Comparison of ENCODE assay signal across 1 cellular context in the genomic region with DNA sequence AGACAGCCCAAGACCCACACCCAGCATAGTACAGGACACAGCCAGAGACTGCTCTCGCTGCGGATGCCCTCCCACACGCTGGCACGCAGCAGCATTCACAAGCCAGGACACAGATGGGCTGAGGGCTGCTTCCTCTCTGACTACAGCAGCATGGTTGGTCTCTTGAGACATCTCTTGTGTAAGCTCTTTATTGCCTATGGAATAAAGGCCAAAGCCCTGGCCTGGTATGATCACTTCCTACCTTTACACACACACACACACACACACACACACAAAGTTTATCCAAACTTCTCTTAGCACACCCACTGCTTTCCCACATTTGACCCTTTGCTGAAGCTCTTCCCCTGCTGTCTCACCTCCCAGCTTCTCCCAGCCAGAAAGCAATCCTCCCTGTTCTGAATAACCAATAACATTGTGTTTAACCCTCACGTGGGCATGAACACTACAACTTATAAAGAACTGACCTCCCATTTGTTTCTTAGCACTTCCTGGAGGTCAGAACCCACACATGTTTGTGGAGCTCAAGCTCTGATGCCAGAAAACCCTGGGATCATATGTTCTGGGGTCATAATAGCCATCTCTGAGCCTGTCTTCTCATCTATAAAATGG.
TF ChIP-seq lines count a peak whose summit lies in the region.

No MANE protein-coding gene starts in this region.

TF ChIP-seq in K562, 482 proteins besides CTCF, POLR2A, EP300 and RAD21 (continued from another document and continues in another):
- TF ChIP-seq CTCFL (IDR thresholded peaks at IDR 0.05; ENCODE audit: borderline replicate concordance, insufficient read depth, low read depth, low read length, poor library complexity, severe bottlenecking) (no peak), MYC (IDR thresholded peaks at IDR 0.05; ENCODE audit: low read depth, low read length) (no peak), MYC (CRISPR knock-in tag; IDR thresholded peaks at IDR 0.05; ENCODE audit: borderline replicate concordance, low read depth) (no peak), ZNF695 (CRISPR knock-in tag; IDR thresholded peaks at IDR 0.05) (no peak), SFPQ (IDR thresholded peaks at IDR 0.05; ENCODE audit: low read depth, low read length) (no peak), BRF1 (IDR thresholded peaks at IDR 0.05; ENCODE audit: borderline replicate concordance, extremely low read depth, insufficient read length) (no peak), BDP1 (IDR thresholded peaks at IDR 0.05; ENCODE audit: insufficient read depth, insufficient read length) (no peak), MLLT1 (IDR thresholded peaks at IDR 0.05) (no peak), ZNF511 (CRISPR knock-in tag; IDR thresholded peaks at IDR 0.05) (no peak), FOXK1 (CRISPR knock-in tag; IDR thresholded peaks at IDR 0.05; ENCODE audit: borderline replicate concordance) (0 out of 2 replicates have a peak, but pooled peaks have one; percentile 53), SMARCA5 (IDR thresholded peaks at IDR 0.05) (no peak), ZC3H8 (IDR thresholded peaks at IDR 0.05) (no peak), STAT5A (IDR thresholded peaks at IDR 0.05; ENCODE audit: borderline replicate concordance, low read length) (no peak), ZFX (CRISPR knock-in tag; IDR thresholded peaks at IDR 0.05) (0 out of 2 replicates have a peak, but pooled peaks have one; percentile 19), ZC3H4 (CRISPR knock-in tag; IDR thresholded peaks at IDR 0.05; ENCODE audit: borderline replicate concordance) (no peak), USF1 (CRISPR knock-in tag; IDR thresholded peaks at IDR 0.05) (peak; percentile 99), ZNF561 (CRISPR knock-in tag; conservative IDR thresholded peaks at IDR 0.05) (no peak), BACH1 (tag; IDR thresholded peaks at IDR 0.05) (no peak), PML (IDR thresholded peaks at IDR 0.05; ENCODE audit: low read length) (no peak), CC2D1A (IDR thresholded peaks at IDR 0.05) (no peak), ZNF780A (CRISPR knock-in tag; IDR thresholded peaks at IDR 0.05) (no peak), POLR2AphosphoS5 (IDR thresholded peaks at IDR 0.05; ENCODE audit: control insufficient read depth, insufficient read depth, low read depth, low read length) (0 out of 2 replicates have a peak, but pooled peaks have one; percentile 52), MCM5 (IDR thresholded peaks at IDR 0.05; ENCODE audit: low read depth) (no peak), LCOR (CRISPR knock-in tag; IDR thresholded peaks at IDR 0.05) (no peak), EGR1 (conservative IDR thresholded peaks at IDR 0.05) (no peak), MYBL2 (IDR thresholded peaks at IDR 0.05; ENCODE audit: low read depth) (no peak), MYBL2 (CRISPR knock-in tag; IDR thresholded peaks at IDR 0.05; ENCODE audit: borderline replicate concordance) (no peak), HDAC8 (tag; IDR thresholded peaks at IDR 0.05) (no peak), CHD2 (IDR thresholded peaks at IDR 0.05; ENCODE audit: low read depth, low read length) (no peak), ZNF197 (CRISPR knock-in tag; IDR thresholded peaks at IDR 0.05; ENCODE audit: low read depth) (no peak), GTF2F1 (IDR thresholded peaks at IDR 0.05; ENCODE audit: low read depth, low read length) (no peak), ZNF253 (CRISPR knock-in tag; conservative IDR thresholded peaks at IDR 0.05) (no peak), AFF4 (CRISPR knock-in tag; IDR thresholded peaks at IDR 0.05) (no peak), MEF2D (tag; conservative IDR thresholded peaks at IDR 0.05; ENCODE audit: low read depth) (no peak), ARID3A (IDR thresholded peaks at IDR 0.05; ENCODE audit: borderline replicate concordance, low read depth, low read length) (no peak), MEF2A (IDR thresholded peaks at IDR 0.05; ENCODE audit: control insufficient read depth, low read depth, low read length) (no peak), KLF6 (CRISPR knock-in tag; IDR thresholded peaks at IDR 0.05; ENCODE audit: borderline replicate concordance) (no peak), DDX20 (tag; IDR thresholded peaks at IDR 0.05; ENCODE audit: low read depth) (no peak), EWSR1 (IDR thresholded peaks at IDR 0.05; ENCODE audit: borderline replicate concordance, low read depth, partially characterized antibody) (no peak), ZNF551 (CRISPR knock-in tag; IDR thresholded peaks at IDR 0.05) (no peak), SREBF2 (CRISPR knock-in tag; IDR thresholded peaks at IDR 0.05) (no peak), ZKSCAN3 (CRISPR knock-in tag; IDR thresholded peaks at IDR 0.05) (no peak), MTA2 (IDR thresholded peaks at IDR 0.05; ENCODE audit: low read depth) (peak; percentile 34; the same call in 1 of the 2 replicates), PTTG1 (tag; IDR thresholded peaks at IDR 0.05; ENCODE audit: low read depth) (no peak), NR2F6 (CRISPR knock-in tag; IDR thresholded peaks at IDR 0.05) (no peak)
- TF ChIP-seq, protein P1, sequence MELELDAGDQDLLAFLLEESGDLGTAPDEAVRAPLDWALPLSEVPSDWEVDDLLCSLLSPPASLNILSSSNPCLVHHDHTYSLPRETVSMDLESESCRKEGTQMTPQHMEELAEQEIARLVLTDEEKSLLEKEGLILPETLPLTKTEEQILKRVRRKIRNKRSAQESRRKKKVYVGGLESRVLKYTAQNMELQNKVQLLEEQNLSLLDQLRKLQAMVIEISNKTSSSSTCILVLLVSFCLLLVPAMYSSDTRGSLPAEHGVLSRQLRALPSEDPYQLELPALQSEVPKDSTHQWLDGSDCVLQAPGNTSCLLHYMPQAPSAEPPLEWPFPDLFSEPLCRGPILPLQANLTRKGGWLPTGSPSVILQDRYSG (tag; conservative IDR thresholded peaks at IDR 0.05; ENCODE audit: low read depth): no peak
- TF ChIP-seq, protein P2, sequence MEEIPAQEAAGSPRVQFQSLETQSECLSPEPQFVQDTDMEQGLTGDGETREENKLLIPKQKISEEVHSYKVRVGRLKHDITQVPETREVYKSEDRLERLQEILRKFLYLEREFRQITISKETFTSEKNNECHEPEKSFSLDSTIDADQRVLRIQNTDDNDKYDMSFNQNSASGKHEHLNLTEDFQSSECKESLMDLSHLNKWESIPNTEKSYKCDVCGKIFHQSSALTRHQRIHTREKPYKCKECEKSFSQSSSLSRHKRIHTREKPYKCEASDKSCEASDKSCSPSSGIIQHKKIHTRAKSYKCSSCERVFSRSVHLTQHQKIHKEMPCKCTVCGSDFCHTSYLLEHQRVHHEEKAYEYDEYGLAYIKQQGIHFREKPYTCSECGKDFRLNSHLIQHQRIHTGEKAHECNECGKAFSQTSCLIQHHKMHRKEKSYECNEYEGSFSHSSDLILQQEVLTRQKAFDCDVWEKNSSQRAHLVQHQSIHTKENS (CRISPR knock-in tag; IDR thresholded peaks at IDR 0.05): no peak
- TF ChIP-seq, protein P3, sequence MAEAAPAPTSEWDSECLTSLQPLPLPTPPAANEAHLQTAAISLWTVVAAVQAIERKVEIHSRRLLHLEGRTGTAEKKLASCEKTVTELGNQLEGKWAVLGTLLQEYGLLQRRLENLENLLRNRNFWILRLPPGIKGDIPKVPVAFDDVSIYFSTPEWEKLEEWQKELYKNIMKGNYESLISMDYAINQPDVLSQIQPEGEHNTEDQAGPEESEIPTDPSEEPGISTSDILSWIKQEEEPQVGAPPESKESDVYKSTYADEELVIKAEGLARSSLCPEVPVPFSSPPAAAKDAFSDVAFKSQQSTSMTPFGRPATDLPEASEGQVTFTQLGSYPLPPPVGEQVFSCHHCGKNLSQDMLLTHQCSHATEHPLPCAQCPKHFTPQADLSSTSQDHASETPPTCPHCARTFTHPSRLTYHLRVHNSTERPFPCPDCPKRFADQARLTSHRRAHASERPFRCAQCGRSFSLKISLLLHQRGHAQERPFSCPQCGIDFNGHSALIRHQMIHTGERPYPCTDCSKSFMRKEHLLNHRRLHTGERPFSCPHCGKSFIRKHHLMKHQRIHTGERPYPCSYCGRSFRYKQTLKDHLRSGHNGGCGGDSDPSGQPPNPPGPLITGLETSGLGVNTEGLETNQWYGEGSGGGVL (CRISPR knock-in tag; IDR thresholded peaks at IDR 0.05): no peak
